ENCODE assay signal across 10 cellular contexts in the genomic region with DNA sequence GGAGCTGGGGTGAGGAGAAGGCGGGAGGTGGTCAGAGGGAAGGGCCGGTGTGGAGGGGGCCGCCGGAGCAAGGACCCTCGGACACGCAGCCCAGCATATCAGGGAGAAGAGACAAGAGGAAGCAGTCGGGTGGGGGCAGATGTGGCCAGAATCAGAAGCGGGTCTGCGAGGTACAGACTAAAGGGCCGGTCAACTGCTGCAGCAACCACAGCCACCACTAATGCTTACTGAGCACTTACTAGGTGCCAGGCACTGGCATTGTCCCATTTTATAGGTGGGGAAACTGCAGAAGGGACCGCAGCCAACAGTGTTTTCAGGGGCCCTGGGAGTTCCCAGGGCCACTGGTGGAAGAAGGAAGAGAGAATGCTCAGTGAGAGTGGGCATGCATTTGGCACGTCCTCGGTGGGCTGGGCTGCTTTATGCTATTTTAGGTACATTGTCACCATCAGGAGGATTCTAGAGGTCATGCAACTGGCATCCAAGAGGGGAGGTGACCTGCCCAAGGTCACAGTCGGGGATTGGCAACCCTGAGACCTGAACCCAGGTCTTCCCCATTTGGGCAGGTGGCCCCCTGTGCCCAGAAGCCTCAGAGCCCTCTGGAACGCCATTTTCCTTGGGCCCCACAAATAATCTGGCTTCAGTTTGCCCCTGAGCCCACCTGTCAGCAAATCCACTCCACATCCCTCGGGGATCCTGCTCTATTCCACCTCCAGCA. TPM values are rescaled to one million over a fixed set of nuclear protein-coding genes. Genes with fewer than 3 reads are reported as not detected.
A peak's percentile ranks its signal among the peaks of the same experiment; 100 is the strongest.
DNase-seq lines count a peak whose midpoint lies in the region; ATAC-seq and TF ChIP-seq lines count a peak whose summit lies in the region.
"Had no signal": no experiment of that assay in that cellular context is flagged by ENCODE, and none has a peak within 500 bp of the region (broad histone marks: within the 10 kb centered on the region; RNA-seq: fewer than 3 reads in every experiment).

No MANE protein-coding gene starts in this region.

- H3F3A ChIP-seq in MM.1S (ENCODE audit: insufficient read depth, low read length): no peaks in the 10 kb centered on the region

- H3K9ac ChIP-seq in MM.1S (ENCODE audit: low read length): 0 out of 2 replicates have a peak overlapping the region, but pooled peaks have one; percentile 1

- H3K4me1 Mint-ChIP-seq in endothelial cell (ENCODE audit: unreplicated experiment): peaks cover 7% of the 10 kb centered on the region

- intact Hi-C loops in esophagus squamous epithelium (cut with DNase I) (loop anchor here (5.0 kb wide), 1 partner anchor 55 kb away; a partner anchor contains a TSS), psoas muscle (cut with DNase I) (loop anchor here (1.0 to 5.0 kb wide), 3 partner anchors 45 to 215 kb away; no protein-coding TSS in a partner anchor)

- no peak for ATAC-seq in psoas muscle
- ATAC-seq in GM21447 (IDR thresholded peaks at IDR 0.05; ENCODE audit: unreplicated experiment): no peak

- H2AFZ ChIP-seq in ACC112 (ENCODE audit: low read length, unreplicated experiment) (peak overlapping the region; percentile 0), MM.1S (ENCODE audit: low read length) (no peak overlapping the region)

- H3K9me3 ChIP-seq in MM.1S (replicated peaks; ENCODE audit: insufficient read depth, low read length) (no peaks in the 10 kb centered on the region), esophagus squamous epithelium (no peaks in the 10 kb centered on the region), psoas muscle (no peaks in the 10 kb centered on the region)

- H3K4me3 ChIP-seq in ACC112 (ENCODE audit: low read depth, low read length) (no peak overlapping the region), MM.1S (ENCODE audit: low read length) (no peak overlapping the region), esophagus squamous epithelium (no peak overlapping the region), psoas muscle (peak overlapping the region; percentile 30)

- no peaks in the 10 kb centered on the region for H4K20me1 ChIP-seq in MM.1S (ENCODE audit: insufficient read depth, low read length)

- no peak overlapping the region for H3K27ac Mint-ChIP-seq in endothelial cell (ENCODE audit: unreplicated experiment)
- H3K27ac Mint-ChIP-seq: activated naive CD4-positive, alpha-beta T cell treated with anti-CD3 and anti-CD28 coated beads, Interleukin-2, amount 50 U/mL, for 24 hours had no signal

- no peak for TF ChIP-seq CTCF in MM.1S (IDR thresholded peaks at IDR 0.05; ENCODE audit: low read length)
- TF ChIP-seq CTCF in esophagus squamous epithelium (IDR thresholded peaks at IDR 0.05): no peak
- no peak for TF ChIP-seq CTCF in psoas muscle (IDR thresholded peaks at IDR 0.05)
- TF ChIP-seq CTCF in endothelial cell (IDR thresholded peaks at IDR 0.05; ENCODE audit: unreplicated experiment): no peak

- no peaks in the 10 kb centered on the region for H3K36me3 ChIP-seq in ACC112 (ENCODE audit: insufficient read depth, low read length)
- no peaks in the 10 kb centered on the region for H3K36me3 ChIP-seq in MM.1S (replicated peaks; ENCODE audit: insufficient read depth, low read length)
- H3K36me3 ChIP-seq in esophagus squamous epithelium: no peaks in the 10 kb centered on the region
- no peaks in the 10 kb centered on the region for H3K36me3 ChIP-seq in psoas muscle (ENCODE audit: insufficient read depth in 1 of 2, low read depth in 1 of 2)

- no peaks in the 10 kb centered on the region for H3K36me3 Mint-ChIP-seq in endothelial cell (ENCODE audit: low read depth, unreplicated experiment)
- H3K36me3 Mint-ChIP-seq: activated naive CD4-positive, alpha-beta T cell treated with anti-CD3 and anti-CD28 coated beads, Interleukin-2, amount 50 U/mL, for 24 hours; mesothelial cell of epicardium had no signal

- H3K27me3 ChIP-seq in ACC112 (ENCODE audit: insufficient read depth, low read length) (no peaks in the 10 kb centered on the region), MM.1S (replicated peaks; ENCODE audit: insufficient read depth, low read length) (no peaks in the 10 kb centered on the region), esophagus squamous epithelium (no peaks in the 10 kb centered on the region), psoas muscle (ENCODE audit: insufficient read depth in 3 of 3, low read length in 2 of 3) (no peaks in the 10 kb centered on the region)

- no peak overlapping the region for H3K4me3 Mint-ChIP-seq in endothelial cell (ENCODE audit: unreplicated experiment)
- H3K4me3 Mint-ChIP-seq: activated naive CD4-positive, alpha-beta T cell treated with anti-CD3 and anti-CD28 coated beads, Interleukin-2, amount 50 U/mL, for 24 hours; mesothelial cell of epicardium had no signal

- no peak overlapping the region for H3K4me2 ChIP-seq in MM.1S (ENCODE audit: low read depth, low read length)

- H3K27me3 Mint-ChIP-seq in endothelial cell (ENCODE audit: unreplicated experiment): no peaks in the 10 kb centered on the region
- H3K27me3 Mint-ChIP-seq: activated naive CD4-positive, alpha-beta T cell treated with anti-CD3 and anti-CD28 coated beads, Interleukin-2, amount 50 U/mL, for 24 hours had no signal

- no peaks in the 10 kb centered on the region for H3K9me2 ChIP-seq in MM.1S (replicated peaks; ENCODE audit: insufficient read depth, low read length)

- no peaks in the 10 kb centered on the region for H3K9me3 Mint-ChIP-seq in endothelial cell (ENCODE audit: unreplicated experiment)
- H3K9me3 Mint-ChIP-seq: activated naive CD4-positive, alpha-beta T cell treated with anti-CD3 and anti-CD28 coated beads, Interleukin-2, amount 50 U/mL, for 24 hours; mesothelial cell of epicardium had no signal

- TF ChIP-seq POLR2A in esophagus squamous epithelium (IDR thresholded peaks at IDR 0.05): no peak

- DNase-seq in MM.1S (no peak), esophagus squamous epithelium (lab: John Stamatoyannopoulos, UW) (no peak), psoas muscle (peak in 1 of 2 donors; percentile 49), KG1 (lab: John Stamatoyannopoulos, UW) (no peak), endothelial cell (ENCODE audit: low spot score) (no peak), NCI-H69 (lab: John Stamatoyannopoulos, UW) (no peak)

- H3K4me1 ChIP-seq in ACC112 (ENCODE audit: control insufficient read depth, insufficient read depth, low read length, unreplicated experiment): peaks cover 26% of the 10 kb centered on the region
- no peaks in the 10 kb centered on the region for H3K4me1 ChIP-seq in MM.1S (ENCODE audit: low read length)
- peaks cover 19 to 70% (median 37%) of the 10 kb centered on the region in 3 donors for H3K4me1 ChIP-seq in esophagus squamous epithelium
- H3K4me1 ChIP-seq in psoas muscle: peaks cover 14% of the 10 kb centered on the region

- H3K79me2 ChIP-seq in ACC112 (ENCODE audit: control insufficient read depth, insufficient read depth, low read length, unreplicated experiment) (no peaks in the 10 kb centered on the region), MM.1S (ENCODE audit: low read length) (no peaks in the 10 kb centered on the region)

- H3K27ac ChIP-seq in ACC112 (ENCODE audit: low read depth, low read length): peak overlapping the region; percentile 84
- H3K27ac ChIP-seq in MM.1S (ENCODE audit: low read length): no peak overlapping the region
- peak overlapping the region; percentile 54 to 86 (median 78) for H3K27ac ChIP-seq in esophagus squamous epithelium
- H3K27ac ChIP-seq in psoas muscle: no peak overlapping the region

- 79 to 83% methylated on average over 14 to 15 of the region's 16 CpGs for whole genome bisulfite sequencing in esophagus squamous epithelium, 2 donors
- 70 to 83% (median 76%) methylated on average over 16 of the region's 16 CpGs for WGBS in psoas muscle, 3 donors

RNA-seq across cellular contexts. Expression of a gene that starts 53.4 kb away (rescaled TPM):
- total RNA-seq in esophagus squamous epithelium: 100 to 1,000 TPM; 222 to 415 (median 252) TPM
- total RNA-seq in psoas muscle: 100 to 1,000 TPM in 3 of 4 donors, 10 to 100 TPM in 1; 89.0 to 287 (median 164) TPM
- polyA plus RNA-seq in psoas muscle: 100 to 1,000 TPM in 2 of 3 donors, 10 to 100 TPM in 1; 81.8 to 258 (median 141) TPM
- 25.3 TPM for total RNA-seq in endothelial cell (ENCODE audit: unreplicated experiment)

Comparison
In these comparisons a context has a peak if more than half of its experiments do, and no peak if none do; other contexts are left out.
1. H3K27ac ChIP-seq: peak in ACC112 (single experiment) and esophagus squamous epithelium (4 of 4); none in MM.1S (single experiment) and psoas muscle (single experiment).